ENCODE assay signal across 18 cellular contexts in the genomic region with DNA sequence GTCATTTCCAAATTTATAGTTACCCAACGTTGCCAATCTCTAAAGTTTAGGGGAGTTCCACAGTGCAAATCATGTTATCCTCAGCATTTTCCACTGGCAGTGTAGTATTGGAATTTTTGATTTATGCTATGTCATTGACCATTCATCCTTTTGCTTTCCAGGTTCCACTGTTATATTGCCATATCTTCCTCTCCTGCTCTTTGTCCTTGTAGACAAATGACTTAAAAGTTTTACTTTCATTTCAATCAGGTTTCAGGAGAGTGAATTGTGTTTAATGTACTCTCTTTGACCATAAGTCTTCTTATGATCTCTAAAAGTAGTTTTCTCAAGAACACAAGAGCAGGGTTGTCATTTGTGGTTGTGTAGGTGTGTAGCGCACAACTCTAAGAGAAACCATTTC.
"Had no signal": no experiment of that assay in that cellular context is flagged by ENCODE, and none has a peak within 500 bp of the region (broad histone marks: within the 10 kb centered on the region; RNA-seq: fewer than 3 reads in every experiment).

No MANE protein-coding gene starts in this region.

- H3K4me1 Mint-ChIP-seq: activated B cell treated with CpG ODN at 0.5 μM for 24 hours, brain, immature natural killer cell had no signal

- H3K4me3 ChIP-seq: left ventricle myocardium inferior, neural progenitor cell, prostate gland, right atrium auricular region, stomach had no signal

- H2AFZ ChIP-seq: neural progenitor cell had no signal

- H3K4me1 ChIP-seq: left ventricle myocardium inferior, neural progenitor cell, prostate gland, right atrium auricular region, stomach had no signal

- H3K36me3 ChIP-seq: left ventricle myocardium inferior, neural progenitor cell, prostate gland, right atrium auricular region, stomach had no signal

- H3K9me3 Mint-ChIP-seq: effector memory CD8-positive, alpha-beta T cell; immature natural killer cell had no signal

- H3K9ac ChIP-seq: neural progenitor cell had no signal

- ATAC-seq: effector memory CD8-positive, alpha-beta T cell had no signal

- H3K27ac ChIP-seq: left ventricle myocardium inferior, neural progenitor cell, prostate gland, right atrium auricular region, stomach had no signal

- H3K27me3 Mint-ChIP-seq: activated CD4-positive, alpha-beta T cell treated with anti-CD3 and anti-CD28 coated beads, Interleukin-2, amount 10 ng/mL, durations not matched to agents 7 days and 5 days; brain; type B pancreatic cell had no signal

- H3K4me3 Mint-ChIP-seq: activated B cell treated with CpG ODN at 0.5 μM for 24 hours; activated CD4-positive, alpha-beta T cell treated with anti-CD3 and anti-CD28 coated beads, Interleukin-2, amount 10 ng/mL, durations not matched to agents 7 days and 5 days; activated naive CD8-positive, alpha-beta T cell treated with anti-CD3 and anti-CD28 coated beads for 36 hours; brain; effector memory CD8-positive, alpha-beta T cell; immature natural killer cell; neural progenitor cell; type B pancreatic cell had no signal

- H3K27me3 ChIP-seq: neural progenitor cell, right atrium auricular region, stomach had no signal

- H3K36me3 Mint-ChIP-seq: brain, immature natural killer cell, neural progenitor cell had no signal

- DNase-seq: activated B cell treated with CpG ODN at 0.5 μM for 24 hours; activated CD4-positive, alpha-beta T cell treated with anti-CD3 and anti-CD28 coated beads, Interleukin-2, amount 10 ng/mL, durations not matched to agents 7 days and 5 days; activated CD8-positive, alpha-beta memory T cell treated with anti-CD3 and anti-CD28 coated beads, Interleukin-2, amount 50 U/mL, for 4 hours; activated naive CD4-positive, alpha-beta T cell; activated naive CD8-positive, alpha-beta T cell treated with anti-CD3 and anti-CD28 coated beads for 36 hours; activated T-cell treated with anti-CD3 and anti-CD28 coated beads, Interleukin-2, amount 50 U/mL, for 48 hours; caudate nucleus; effector memory CD8-positive, alpha-beta T cell; immature natural killer cell; kidney glomerular epithelial cell; left ventricle myocardium inferior; mammary epithelial cell; stomach had no signal

- H3K27ac Mint-ChIP-seq: activated B cell treated with CpG ODN at 0.5 μM for 24 hours; activated CD4-positive, alpha-beta T cell treated with anti-CD3 and anti-CD28 coated beads, Interleukin-2, amount 10 ng/mL, durations not matched to agents 7 days and 5 days; activated naive CD8-positive, alpha-beta T cell treated with anti-CD3 and anti-CD28 coated beads for 36 hours; brain; effector memory CD8-positive, alpha-beta T cell; immature natural killer cell; neural progenitor cell; type B pancreatic cell had no signal

- H3K4me2 ChIP-seq: neural progenitor cell had no signal

- H3K9me3 ChIP-seq: prostate gland had no signal
